8 cellular contexts compared by ENCODE assay signal in genomic region chr2:27216416-27217137, GRCh38. TPM values are rescaled to one million over a fixed set of nuclear protein-coding genes. Genes with fewer than 3 reads are reported as not detected.
A peak's percentile ranks its signal among the peaks of the same experiment; 100 is the strongest.
DNase-seq lines count a peak whose midpoint lies in the region; ATAC-seq and TF ChIP-seq lines count a peak whose summit lies in the region.

No MANE protein-coding gene starts in this region.

- no peaks in the 10 kb centered on the region for H3K27me3 ChIP-seq in BLaER1
- no peaks in the 10 kb centered on the region for H3K27me3 ChIP-seq in KMS-11 (ENCODE audit: insufficient read depth, low read depth)

- H3K36me3 ChIP-seq in BLaER1 (peaks cover 47% of the 10 kb centered on the region), KMS-11 (ENCODE audit: insufficient read depth) (peaks cover 6% of the 10 kb centered on the region; the same call in 1 of the 2 replicates)

- H4K20me1 ChIP-seq in BLaER1 = no peaks in the 10 kb centered on the region
- H4K20me1 ChIP-seq in KMS-11 (ENCODE audit: insufficient read depth) = no peaks in the 10 kb centered on the region

- peak overlapping the region; percentile 19 for H3K27ac Mint-ChIP-seq in nephron progenitor cell

- peaks cover 32% of the 10 kb centered on the region for H3K36me3 Mint-ChIP-seq in nephron progenitor cell (ENCODE audit: low read depth)

- H3K4me2 ChIP-seq in BLaER1 (peak overlapping the region; percentile 82), KMS-11 (peak overlapping the region; percentile 85)

- H3K27ac ChIP-seq in BLaER1 (peak overlapping the region; percentile 95), KMS-11 (peak overlapping the region; percentile 80; the same call in 1 of the 2 replicates), coronary artery (peak overlapping the region in 1 of 2 donors; percentile 67)

- H3K9me3 Mint-ChIP-seq in nephron progenitor cell = no peaks in the 10 kb centered on the region

- ATAC-seq in omental fat pad (ENCODE audit: low FRiP score) (no peak), HG03457 (IDR thresholded peaks at IDR 0.05; ENCODE audit: unreplicated experiment) (no peak)

- H3K4me1 Mint-ChIP-seq in nephron progenitor cell = peaks cover 48% of the 10 kb centered on the region

- H3K9ac ChIP-seq in BLaER1 (peak overlapping the region; percentile 93; the same call in 1 of the 2 replicates), KMS-11 (peak overlapping the region; percentile 96; the same call in 1 of the 2 replicates)

- peak overlapping the region; percentile 80 for H3K4me3 ChIP-seq in BLaER1
- H3K4me3 ChIP-seq in KMS-11 (IDR thresholded peaks at IDR 0.05; ENCODE audit: insufficient read depth, low read depth, low read length) = peak overlapping the region; percentile 6
- peak overlapping the region; percentile 88 for H3K4me3 ChIP-seq in coronary artery

- no peaks in the 10 kb centered on the region for H3K9me3 ChIP-seq in BLaER1

- H3K27me3 Mint-ChIP-seq in nephron progenitor cell (ENCODE audit: low read depth, poor library complexity) = peaks cover 3% of the 10 kb centered on the region

- DNase-seq in coronary artery (ENCODE audit: low spot score) (no peak), nephron progenitor cell (no peak), omental fat pad (ENCODE audit: low spot score) (no peak), kidney tubule cell (ENCODE audit: low spot score) (no peak)
- no peak for DNase-seq in activated CD4-positive, alpha-beta T cell treated with anti-CD3 and anti-CD28 coated beads for 1 hour

- peak overlapping the region; percentile 47 for H2AFZ ChIP-seq in KMS-11 (ENCODE audit: low read depth)

- H3K4me3 Mint-ChIP-seq in nephron progenitor cell = peak overlapping the region; percentile 88

- peaks cover 36% of the 10 kb centered on the region for H3K4me1 ChIP-seq in BLaER1
- peaks cover 37% of the 10 kb centered on the region for H3K4me1 ChIP-seq in KMS-11 (ENCODE audit: low read depth, poor library complexity, severe bottlenecking)

- TF ChIP-seq CTCF in KMS-11 (conservative IDR thresholded peaks at IDR 0.05; ENCODE audit: low read depth, low read length) (no peak), coronary artery (IDR thresholded peaks at IDR 0.05) (no peak), nephron progenitor cell (IDR thresholded peaks at IDR 0.05) (no peak), omental fat pad (IDR thresholded peaks at IDR 0.05) (no peak)

- peaks cover 29% of the 10 kb centered on the region for H3K79me2 ChIP-seq in KMS-11 (ENCODE audit: insufficient read depth, low read depth)

RNA-seq across cellular contexts. Expression of gene CAD, which starts 0.6 kb away (rescaled TPM):
- 10 to 100 TPM; 14.6 to 29.3 (median 24.7) TPM for total RNA-seq in omental fat pad

RNA-seq across cellular contexts. Expression of gene SLC5A6, which starts 4.5 kb away (rescaled TPM):
- 100 to 1,000 TPM in 1 of 4 donors, 10 to 100 TPM in 3; 37.4 to 106 (median 83.6) TPM for total RNA-seq in omental fat pad

RNA-seq across cellular contexts. Expression of gene ATRAID, which starts 4.7 kb away (rescaled TPM):
- total RNA-seq in omental fat pad = 100 to 1,000 TPM; 114 to 197 (median 157) TPM

RNA-seq across cellular contexts. Expression of gene SLC30A3, which starts 46.3 kb away (rescaled TPM):
- not detected for total RNA-seq in omental fat pad

RNA-seq across cellular contexts. Expression of gene DNAJC5G, which starts 58.7 kb away (rescaled TPM):
- under 1 TPM in 1 of 4 donors, not detected in 3; 0.79 TPM for total RNA-seq in omental fat pad

Comparison
In these comparisons a context has a peak if more than half of its experiments do, and no peak if none do; other contexts are left out.
1. H3K4me3 ChIP-seq: peak in every context shown above with its lines; median percentile 88 in coronary artery; 80 in BLaER1; 6 in KMS-11.